Comparison of ENCODE assay signal across 12 cellular contexts in genomic region chr5:83632874-83633273, GRCh38.
A peak's percentile ranks its signal among the peaks of the same experiment; 100 is the strongest.
DNase-seq lines count a peak whose midpoint lies in the region; ATAC-seq and TF ChIP-seq lines count a peak whose summit lies in the region.
"Had no signal": no experiment of that assay in that cellular context is flagged by ENCODE, and none has a peak within 500 bp of the region (broad histone marks: within the 10 kb centered on the region; RNA-seq: fewer than 3 reads in every experiment).

No MANE protein-coding gene starts in this region.

- POLR2A ChIA-PET in MCF 10A (lab: Yijun Ruan, JAX) = interaction anchor here (0.7 kb wide), 1 partner anchor 18 kb away, joined by 3 read pairs; no protein-coding TSS in a partner anchor

- ATAC-seq in HG02678 (IDR thresholded peaks at IDR 0.05; ENCODE audit: unreplicated experiment) (no peak), GM21529 (IDR thresholded peaks at IDR 0.05; ENCODE audit: unreplicated experiment) (no peak)
- ATAC-seq: activated naive CD4-positive, alpha-beta T cell treated with anti-CD3 and anti-CD28 coated beads, Interleukin-2, amount 50 U/mL, for 72 hours had no signal

- intact Hi-C loops in MCF 10A (cut with micrococcal nuclease) = no loop called here
- intact Hi-C loops in breast epithelium (cut with DNase I; ENCODE audit: low total_unique reads) = no loop called here

- H3K36me3 Mint-ChIP-seq in MCF 10A (ENCODE audit: insufficient read depth, unreplicated experiment) = no peaks in the 10 kb centered on the region
- H3K36me3 Mint-ChIP-seq: activated naive CD4-positive, alpha-beta T cell treated with anti-CD3 and anti-CD28 coated beads, Interleukin-2, amount 50 U/mL, for 72 hours had no signal

- H3K4me3 ChIP-seq in breast epithelium = no peak overlapping the region
- H3K4me3 ChIP-seq: stomach had no signal

- H3K9me3 ChIP-seq in breast epithelium = no peaks in the 10 kb centered on the region
- H3K9me3 ChIP-seq: stomach had no signal

- no TSS peak for BruUV-seq in MCF 10A (replicated peaks; lab: Mats Ljungman, UMichigan)

- peaks cover 7% of the 10 kb centered on the region for H3K4me1 Mint-ChIP-seq in MCF 10A (ENCODE audit: insufficient read depth, unreplicated experiment)

- no peak overlapping the region for H3K4me3 Mint-ChIP-seq in MCF 10A (ENCODE audit: unreplicated experiment)

- TF ChIP-seq CTCF in MCF 10A (IDR thresholded peaks at IDR 0.05; ENCODE audit: unreplicated experiment) (no peak), breast epithelium (IDR thresholded peaks at IDR 0.05) (no peak)

- H3K27ac ChIP-seq in breast epithelium = no peak overlapping the region
- H3K27ac ChIP-seq: 22Rv1, stomach had no signal

- H3K27me3 Mint-ChIP-seq in MCF 10A (ENCODE audit: insufficient read depth, unreplicated experiment) = no peaks in the 10 kb centered on the region

- CTCF ChIA-PET in MCF 10A (lab: Yijun Ruan, JAX) = no interaction called here

- DNase-seq in MCF 10A (ENCODE audit: unreplicated experiment) (peak; percentile 18), breast epithelium (ENCODE audit: low spot score in 2 of 2) (no peak), amniotic stem cell (lab: John Stamatoyannopoulos, UW) (peak; percentile 16), glomerular endothelial cell (ENCODE audit: extremely low read depth, low read depth, low spot score) (peak; percentile 41), smooth muscle cell of the brain vasculature (ENCODE audit: low read depth, low spot score) (peak; percentile 69), NCI-H1092 treated with DMSO at 0.1 percent for 48 hours (lab: John Stamatoyannopoulos, UW) (no peak)
- DNase-seq: NCI-H187 treated with DMSO at 0.1 percent for 48 hours, stomach had no signal

- H3K4me1 ChIP-seq in breast epithelium = no peaks in the 10 kb centered on the region
- H3K4me1 ChIP-seq: stomach had no signal

- H3K9me3 Mint-ChIP-seq in MCF 10A (ENCODE audit: unreplicated experiment) = no peaks in the 10 kb centered on the region
- H3K9me3 Mint-ChIP-seq: activated naive CD4-positive, alpha-beta T cell treated with anti-CD3 and anti-CD28 coated beads, Interleukin-2, amount 50 U/mL, for 72 hours had no signal

- H3K36me3 ChIP-seq in breast epithelium = no peaks in the 10 kb centered on the region
- H3K36me3 ChIP-seq: stomach had no signal

- H3K27me3 ChIP-seq in breast epithelium = no peaks in the 10 kb centered on the region
- H3K27me3 ChIP-seq: stomach had no signal

- peak overlapping the region; percentile 46 for H3K27ac Mint-ChIP-seq in MCF 10A (ENCODE audit: low read depth, unreplicated experiment)
- H3K27ac Mint-ChIP-seq: activated naive CD4-positive, alpha-beta T cell treated with anti-CD3 and anti-CD28 coated beads, Interleukin-2, amount 50 U/mL, for 72 hours had no signal

- no peak for TF ChIP-seq POLR2A in breast epithelium (IDR thresholded peaks at IDR 0.05)

Comparison
In these comparisons a context has a peak if more than half of its experiments do, and no peak if none do; other contexts are left out.
1. DNase-seq: peak in MCF 10A (single experiment), amniotic stem cell (single experiment), glomerular endothelial cell (single experiment) and smooth muscle cell of the brain vasculature (single experiment); none in breast epithelium (0 of 2) and NCI-H1092 treated with DMSO at 0.1 percent for 48 hours (single experiment).